In genomic region chr6:26363882-26364825, GRCh38 we compare ENCODE assay signal across 6 cellular contexts. TPM values are rescaled to one million over a fixed set of nuclear protein-coding genes. Genes with fewer than 3 reads are reported as not detected.
A peak's percentile ranks its signal among the peaks of the same experiment; 100 is the strongest.
DNase-seq lines count a peak whose midpoint lies in the region; ATAC-seq and TF ChIP-seq lines count a peak whose summit lies in the region.

No MANE protein-coding gene starts in this region.

- DNase-seq in G401 (ENCODE audit: low spot score) (peak; percentile 28), WTC11 (ENCODE audit: low spot score) (no peak), activated T-cell treated with anti-CD3 and anti-CD28 coated beads for 4 hours (no peak)

- no peak overlapping the region for H3K4me3 Mint-ChIP-seq in WTC11

- no peaks in the 10 kb centered on the region for H3K4me1 Mint-ChIP-seq in WTC11

- no peaks in the 10 kb centered on the region for H3K27me3 ChIP-seq in mononuclear cell (ENCODE audit: insufficient read depth, low read length)

- H3K4me1 ChIP-seq in mononuclear cell (ENCODE audit: insufficient read depth, low read length), result peaks cover 36% of the 10 kb centered on the region

- CTCF ChIA-PET in WTC11 (lab: Charles Lee), result no interaction called here

- no peak for TF ChIP-seq CTCF in WTC11 (IDR thresholded peaks at IDR 0.05)

- in situ Hi-C loops in G401 (cut with HindIII; ENCODE audit: low sequenced_read_pairs), result no loop called here

- H3K27me3 Mint-ChIP-seq in WTC11 (ENCODE audit: low read depth), result peaks cover 3% of the 10 kb centered on the region

- H3K36me3 Mint-ChIP-seq in WTC11, result no peaks in the 10 kb centered on the region

- ATAC-seq in WTC11 (no peak), HG03571 (IDR thresholded peaks at IDR 0.05; ENCODE audit: unreplicated experiment) (no peak), GM21367 (IDR thresholded peaks at IDR 0.05; ENCODE audit: unreplicated experiment) (no peak)

- H3K27ac Mint-ChIP-seq in WTC11, result 0 out of 2 replicates have a peak overlapping the region, but pooled peaks have one; percentile 9

- POLR2A ChIA-PET in WTC11 (lab: Charles Lee), result no interaction called here

- no peaks in the 10 kb centered on the region for H3K9me3 ChIP-seq in mononuclear cell (ENCODE audit: low read depth, low read length)

- H3K4me3 ChIP-seq in mononuclear cell (ENCODE audit: low read length), result peak overlapping the region; percentile 70

- H3K9me3 Mint-ChIP-seq in WTC11, result no peaks in the 10 kb centered on the region

TF ChIP-seq in WTC11, 78 proteins besides CTCF, POLR2A, EP300 and RAD21:
- TF ChIP-seq NR3C1 (CRISPR knock-in tag; conservative IDR thresholded peaks at IDR 0.05; ENCODE audit: low read depth) (no peak), TP53 (CRISPR knock-in tag; IDR thresholded peaks at IDR 0.05) (no peak), GTF2I (CRISPR knock-in tag; conservative IDR thresholded peaks at IDR 0.05) (no peak), ZNF416 (CRISPR knock-in tag; IDR thresholded peaks at IDR 0.05) (no peak), ZNF396 (CRISPR knock-in tag; IDR thresholded peaks at IDR 0.05; ENCODE audit: borderline replicate concordance) (no peak), GRHL2 (CRISPR knock-in tag; IDR thresholded peaks at IDR 0.05; ENCODE audit: insufficient replicate concordance, severe bottlenecking) (no peak), FOXP4 (CRISPR knock-in tag; IDR thresholded peaks at IDR 0.05) (no peak), ZNF317 (CRISPR knock-in tag; IDR thresholded peaks at IDR 0.05; ENCODE audit: borderline replicate concordance, low read depth) (no peak), FOXJ3 (CRISPR knock-in tag; IDR thresholded peaks at IDR 0.05; ENCODE audit: borderline replicate concordance) (no peak), FOXP1 (CRISPR knock-in tag; IDR thresholded peaks at IDR 0.05; ENCODE audit: borderline replicate concordance) (no peak), USF1 (CRISPR knock-in tag; IDR thresholded peaks at IDR 0.05) (no peak), SOX15 (CRISPR knock-in tag; IDR thresholded peaks at IDR 0.05) (no peak), AFF4 (CRISPR knock-in tag; IDR thresholded peaks at IDR 0.05; ENCODE audit: borderline replicate concordance) (no peak), ZNF423 (CRISPR knock-in tag; IDR thresholded peaks at IDR 0.05) (no peak), E2F1 (CRISPR knock-in tag; IDR thresholded peaks at IDR 0.05) (no peak), ZMAT4 (CRISPR knock-in tag; IDR thresholded peaks at IDR 0.05) (no peak), CREB1 (CRISPR knock-in tag; IDR thresholded peaks at IDR 0.05) (no peak), PRDM15 (CRISPR knock-in tag; IDR thresholded peaks at IDR 0.05) (no peak), MYBL2 (CRISPR knock-in tag; IDR thresholded peaks at IDR 0.05) (no peak), SMAD4 (CRISPR knock-in tag; IDR thresholded peaks at IDR 0.05) (no peak)

RNA-seq across cellular contexts. Expression of gene BTN3A2, which starts 0.8 kb away (rescaled TPM):
- 1.2 and 3.0 TPM in 2 replicates for total RNA-seq in G401 (2014; rRNA removed; shearing (Covaris generic))
- total RNA-seq in WTC11 (2021) (3.4 to 7.4 TPM (median 7.0 TPM) in 3 replicates), mononuclear cell (32.0 TPM)

RNA-seq across cellular contexts. Expression of gene BTN2A2, which starts 18.8 kb away (rescaled TPM):
- total RNA-seq in G401 (2014; rRNA removed; shearing (Covaris generic)), result 8.2 and 11.3 TPM in 2 replicates
- total RNA-seq in WTC11 (2021) (15.6 to 18.0 TPM (median 16.2 TPM) in 3 replicates), mononuclear cell (29.2 TPM)

RNA-seq across cellular contexts. Expression of gene BTN3A1, which starts 37.9 kb away (rescaled TPM):
- 1.4 and 2.2 TPM in 2 replicates for total RNA-seq in G401 (2014; rRNA removed; shearing (Covaris generic))
- total RNA-seq in WTC11 (2021), result 4.5 to 7.3 TPM (median 7.2 TPM) in 3 replicates
- total RNA-seq in mononuclear cell, result 51.2 TPM
